Comparison of ENCODE assay signal across 8 cellular contexts in genomic region chr1:65065535-65066378, GRCh38.
DNase-seq lines count a peak whose midpoint lies in the region; ATAC-seq and TF ChIP-seq lines count a peak whose summit lies in the region.

No MANE protein-coding gene starts in this region.

- H3K27ac Mint-ChIP-seq in activated T-cell treated with anti-CD3 and anti-CD28 coated beads, Interleukin-2, amount 50 U/mL, for 72 hours, result peak overlapping the region; percentile 72
- H3K27ac Mint-ChIP-seq in activated CD8-positive, alpha-beta T cell treated with anti-CD3 and anti-CD28 coated beads for 36 hours, result peak overlapping the region; percentile 84

- H3K4me3 ChIP-seq in heart right ventricle, result peak overlapping the region; percentile 57 to 99 (median 87)
- peak overlapping the region; percentile 86 to 96 for H3K4me3 ChIP-seq in prostate gland

- peaks cover 7 to 60% (median 58%) of the 10 kb centered on the region in 9 donors for H3K4me1 ChIP-seq in heart right ventricle
- H3K4me1 ChIP-seq in prostate gland (replicated peaks), result peaks cover 10% of the 10 kb centered on the region

- intact Hi-C loops in activated CD8-positive, alpha-beta T cell treated with anti-CD3 and anti-CD28 coated beads for 36 hours (cut with micrococcal nuclease), result loop anchor here (5.0 kb wide), 3 partner anchors 63 to 622 kb away; partner anchors contain the start of gene JAK1
- intact Hi-C loops in heart right ventricle (cut with DNase I) (loop anchor here in 8 of 10 donors (2.0 to 10.0 kb wide), 17 partner anchors 63 to 619 kb away; partner anchors contain the start of genes LEPR (in 6 of the 8), LEPROT (in 6 of the 8), JAK1 (in 4 of the 8) and AK4 (in 3 of the 8)), prostate gland (cut with DNase I) (loop anchor here (5.0 to 10.0 kb wide), 5 partner anchors 63 to 359 kb away; partner anchors contain the start of genes AK4, LEPR, LEPROT and RAVER2)

- H3K36me3 ChIP-seq in heart right ventricle (peaks cover 0 to 10% (median 0%) of the 10 kb centered on the region in 9 donors), prostate gland (no peaks in the 10 kb centered on the region)

- peak; percentile 16 for TF ChIP-seq POLR2A in prostate gland (IDR thresholded peaks at IDR 0.05)

- no peaks in the 10 kb centered on the region for H3K9me3 Mint-ChIP-seq in activated T-cell treated with anti-CD3 and anti-CD28 coated beads, Interleukin-2, amount 50 U/mL, for 72 hours
- no peaks in the 10 kb centered on the region for H3K9me3 Mint-ChIP-seq in activated CD8-positive, alpha-beta T cell treated with anti-CD3 and anti-CD28 coated beads for 36 hours

- no peaks in the 10 kb centered on the region for H3K27me3 Mint-ChIP-seq in activated T-cell treated with anti-CD3 and anti-CD28 coated beads, Interleukin-2, amount 50 U/mL, for 72 hours (ENCODE audit: low read depth)
- no peaks in the 10 kb centered on the region for H3K27me3 Mint-ChIP-seq in activated CD8-positive, alpha-beta T cell treated with anti-CD3 and anti-CD28 coated beads for 36 hours

- peaks cover 43% of the 10 kb centered on the region for H3K4me1 Mint-ChIP-seq in activated T-cell treated with anti-CD3 and anti-CD28 coated beads, Interleukin-2, amount 50 U/mL, for 72 hours (ENCODE audit: low read depth)
- H3K4me1 Mint-ChIP-seq in activated CD8-positive, alpha-beta T cell treated with anti-CD3 and anti-CD28 coated beads for 36 hours (ENCODE audit: low read depth), result peaks cover 54% of the 10 kb centered on the region

- peaks cover 2% of the 10 kb centered on the region in 2 donors for H3K36me3 Mint-ChIP-seq in activated T-cell treated with anti-CD3 and anti-CD28 coated beads, Interleukin-2, amount 50 U/mL, for 72 hours (ENCODE audit: insufficient read depth in 2 of 2)
- no peaks in the 10 kb centered on the region for H3K36me3 Mint-ChIP-seq in activated CD8-positive, alpha-beta T cell treated with anti-CD3 and anti-CD28 coated beads for 36 hours (ENCODE audit: low read depth)

- POLR2A ChIA-PET in activated CD8-positive, alpha-beta T cell treated with anti-CD3 and anti-CD28 coated beads for 36 hours (lab: Charles Lee), result interaction anchor here (0.6 to 1.8 kb wide), 5 partner anchors 19 to 191 kb away, joined by 3 to 7 read pairs (median 3); no protein-coding TSS in a partner anchor

- no peak for ATAC-seq in activated T-cell treated with anti-CD3 and anti-CD28 coated beads, Interleukin-2, amount 50 U/mL, for 72 hours (replicated peaks in 1 of 2)
- ATAC-seq in activated CD8-positive, alpha-beta T cell treated with anti-CD3 and anti-CD28 coated beads for 36 hours, result no peak
- ATAC-seq in heart right ventricle (peak in 5 of 8 donors; percentile 13 to 40 (median 31)), GM19463 (IDR thresholded peaks at IDR 0.05; ENCODE audit: unreplicated experiment) (no peak)

- CTCF ChIA-PET in activated CD8-positive, alpha-beta T cell treated with anti-CD3 and anti-CD28 coated beads for 36 hours (lab: Charles Lee), result interaction anchor here (1.1 to 7.3 kb wide), 5 partner anchors 9 to 622 kb away, joined by 3 to 124 read pairs (median 12); partner anchors contain the start of genes LEPR and LEPROT

- 8 to 10% methylated on average over 15 of the region's 15 CpGs for WGBS in heart right ventricle, 2 donors
- 15% methylated on average over 15 of the region's 15 CpGs for WGBS in prostate gland

- no peaks in the 10 kb centered on the region for H3K9me3 ChIP-seq in heart right ventricle
- no peaks in the 10 kb centered on the region for H3K9me3 ChIP-seq in prostate gland

- DNase-seq in activated T-cell treated with anti-CD3 and anti-CD28 coated beads, Interleukin-2, amount 50 U/mL, for 72 hours, result no peak
- DNase-seq in activated T-cell treated with anti-CD3 and anti-CD28 coated beads, Interleukin-2, amount 50 U/mL, for 1 hour, result no peak
- DNase-seq in activated CD8-positive, alpha-beta T cell treated with anti-CD3 and anti-CD28 coated beads for 36 hours, result no peak
- DNase-seq in heart right ventricle (peak; percentile 47 to 53), prostate gland (ENCODE audit: low spot score) (peak; percentile 45), H4 (ENCODE audit: low spot score) (no peak), glomerular visceral epithelial cell (ENCODE audit: extremely low spot score) (no peak)

- TF ChIP-seq CTCF in activated CD8-positive, alpha-beta T cell treated with anti-CD3 and anti-CD28 coated beads for 36 hours (IDR thresholded peaks at IDR 0.05), result no peak
- TF ChIP-seq CTCF in heart right ventricle (IDR thresholded peaks at IDR 0.05), result no peak
- no peak for TF ChIP-seq CTCF in prostate gland (IDR thresholded peaks at IDR 0.05)

- H3K27me3 ChIP-seq in heart right ventricle, result no peaks in the 10 kb centered on the region
- no peaks in the 10 kb centered on the region for H3K27me3 ChIP-seq in prostate gland (replicated peaks; ENCODE audit: insufficient read depth)

- H3K4me3 Mint-ChIP-seq in activated T-cell treated with anti-CD3 and anti-CD28 coated beads, Interleukin-2, amount 50 U/mL, for 72 hours, result peak overlapping the region; percentile 93 to 97
- peak overlapping the region; percentile 83 for H3K4me3 Mint-ChIP-seq in activated CD8-positive, alpha-beta T cell treated with anti-CD3 and anti-CD28 coated beads for 36 hours

- H3K27ac ChIP-seq in heart right ventricle (peak overlapping the region; percentile 97 to 100 (median 99)), prostate gland (peak overlapping the region; percentile 98 to 100)

Comparison
In these comparisons a context has a peak if more than half of its experiments do, and no peak if none do; other contexts are left out.
1. ATAC-seq: peak in heart right ventricle (5 of 8); none in activated T-cell treated with anti-CD3 and anti-CD28 coated beads, Interleukin-2, amount 50 U/mL, for 72 hours (0 of 2), activated CD8-positive, alpha-beta T cell treated with anti-CD3 and anti-CD28 coated beads for 36 hours (single experiment) and GM19463 (single experiment).
2. DNase-seq: peak in heart right ventricle (2 of 2) and prostate gland (single experiment); none in activated T-cell treated with anti-CD3 and anti-CD28 coated beads, Interleukin-2, amount 50 U/mL, for 72 hours (0 of 2), activated T-cell treated with anti-CD3 and anti-CD28 coated beads, Interleukin-2, amount 50 U/mL, for 1 hour (single experiment), activated CD8-positive, alpha-beta T cell treated with anti-CD3 and anti-CD28 coated beads for 36 hours (single experiment), H4 (single experiment) and glomerular visceral epithelial cell (single experiment).